Comparison of ENCODE assay signal across 8 cellular contexts in the genomic region with DNA sequence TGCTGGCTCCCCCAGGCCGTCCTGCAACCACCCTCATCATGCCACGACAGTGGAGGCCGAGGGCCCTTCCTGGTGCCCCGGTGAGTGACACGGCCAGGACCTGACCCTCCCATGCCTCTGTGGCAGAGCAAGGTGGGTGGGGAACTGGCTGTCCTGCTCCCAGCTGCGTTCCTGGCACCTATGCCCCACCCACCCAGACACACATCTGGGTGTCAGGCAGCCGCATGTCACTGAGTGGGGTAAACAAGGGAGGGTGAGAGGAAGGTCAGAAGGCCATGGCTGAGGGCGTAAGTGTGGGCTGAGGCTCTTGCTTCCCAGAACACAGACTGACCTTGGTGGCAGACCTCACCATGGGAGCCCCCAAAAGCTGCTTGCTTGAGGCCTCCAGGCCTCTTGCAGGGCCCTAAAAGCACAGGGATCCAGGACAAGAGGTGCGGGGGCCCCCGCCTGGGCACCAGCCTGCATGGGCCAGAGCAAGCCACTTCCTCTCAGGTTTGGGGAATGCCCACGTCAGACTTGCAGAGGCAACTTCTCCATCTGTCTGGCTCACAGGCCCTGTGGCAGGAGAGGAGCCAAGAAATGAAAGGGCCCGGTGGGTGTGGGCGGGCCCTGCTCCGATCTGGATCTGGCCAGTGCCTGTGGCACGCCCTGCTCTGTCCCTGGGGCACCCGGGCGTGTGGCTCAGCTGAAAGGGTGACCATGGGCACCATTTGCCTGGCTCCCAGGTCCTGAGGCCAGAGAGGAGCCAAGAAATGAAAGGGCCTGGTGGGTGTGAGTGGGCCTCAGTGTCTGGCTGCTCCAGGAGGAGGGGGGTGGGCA. TPM values are rescaled to one million over a fixed set of nuclear protein-coding genes. Genes with fewer than 3 reads are reported as not detected.
DNase-seq lines count a peak whose midpoint lies in the region; ATAC-seq lines count a peak whose summit lies in the region.

No MANE protein-coding gene starts in this region.

- no peak for ATAC-seq in HG03025 (IDR thresholded peaks at IDR 0.05; ENCODE audit: low FRiP score, unreplicated experiment)

- DNase-seq in activated gamma-delta T cell treated with Interleukin-2 at 50 U/mL for 16 hours (peak; percentile 41), activated gamma-delta T cell (lab: John Stamatoyannopoulos, UW) (no peak), LoVo (ENCODE audit: low spot score) (peak; percentile 37), foreskin melanocyte (peak; percentile 30), renal cortical epithelial cell (ENCODE audit: low read depth) (peak; percentile 75), mesenteric fat pad (ENCODE audit: low spot score) (no peak)
- peak; percentile 50 for DNase-seq in activated T-cell treated with anti-CD3 and anti-CD28 coated beads, Interleukin-2, amount 50 U/mL, for 1 hour

RNA-seq across cellular contexts. Expression of a gene that starts 3.9 kb away (rescaled TPM):
- total RNA-seq in renal cortical epithelial cell (7.3 and 28.2 TPM in 2 replicates), mesenteric fat pad (24.7 TPM)

RNA-seq across cellular contexts. Expression of a gene that starts 12.3 kb away (rescaled TPM):
- 290 and 393 TPM in 2 replicates for total RNA-seq in renal cortical epithelial cell
- total RNA-seq in mesenteric fat pad = 65.0 TPM

RNA-seq across cellular contexts. Expression of a gene that starts 57.0 kb away (rescaled TPM):
- total RNA-seq in renal cortical epithelial cell (55.4 and 115 TPM in 2 replicates), mesenteric fat pad (171 TPM)

Comparison
In these comparisons a context has a peak if more than half of its experiments do, and no peak if none do; other contexts are left out.
1. DNase-seq: peak in activated gamma-delta T cell treated with Interleukin-2 at 50 U/mL for 16 hours (single experiment), LoVo (single experiment), activated T-cell treated with anti-CD3 and anti-CD28 coated beads, Interleukin-2, amount 50 U/mL, for 1 hour (single experiment), foreskin melanocyte (single experiment) and renal cortical epithelial cell (single experiment); none in activated gamma-delta T cell (single experiment) and mesenteric fat pad (single experiment).